ENCODE assay signal across 8 cellular contexts in the genomic region with DNA sequence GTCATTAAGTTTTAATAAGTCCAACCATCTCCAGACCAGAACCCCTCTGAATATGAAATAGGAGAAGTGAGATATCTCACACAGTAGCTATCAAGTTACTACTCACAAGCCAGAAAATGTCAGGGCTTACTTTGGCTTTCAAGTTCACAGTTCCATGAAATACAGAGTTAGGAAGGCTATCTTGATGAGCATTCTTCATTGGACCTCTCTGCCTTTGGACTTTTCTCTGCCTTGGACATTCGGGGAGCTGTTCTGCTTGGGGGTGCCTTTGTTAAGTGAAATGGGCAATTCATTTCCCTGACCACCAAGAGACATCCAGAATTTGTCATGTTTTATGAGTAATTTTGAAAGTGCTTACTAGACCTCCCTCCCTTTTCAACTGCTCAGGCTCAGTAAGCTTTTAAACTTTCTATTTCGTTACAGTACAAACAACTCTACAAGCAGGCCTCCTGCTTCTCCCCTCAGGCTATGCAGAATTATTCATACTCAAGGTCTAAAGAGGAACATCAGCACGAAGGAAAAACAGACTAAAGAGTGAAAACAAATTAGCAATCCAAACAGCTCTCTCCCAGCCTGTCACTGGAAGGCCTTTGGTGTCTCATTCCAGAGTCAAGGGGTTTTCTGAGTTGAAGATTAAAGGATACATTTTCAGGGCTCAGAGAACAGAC.
DNase-seq lines count a peak whose midpoint lies in the region; ATAC-seq and TF ChIP-seq lines count a peak whose summit lies in the region.

No MANE protein-coding gene starts in this region.

- WGBS in heart right ventricle, 2 donors = 63 to 70% methylated on average over 3 of the region's 3 CpGs

- H3K4me1 ChIP-seq in SJSA1 (replicated peaks) (peaks cover 22% of the 10 kb centered on the region), mucosa of descending colon (ENCODE audit: low read depth) (no peaks in the 10 kb centered on the region), heart right ventricle (peaks cover 0 to 32% (median 4%) of the 10 kb centered on the region in 9 donors)

- no peak for DNase-seq in activated T-cell treated with anti-CD3 and anti-CD28 coated beads, Interleukin-2, amount 50 U/mL, for 72 hours
- DNase-seq in activated T-cell treated with anti-CD3 and anti-CD28 coated beads, Interleukin-2, amount 50 U/mL, for 1 hour = no peak
- DNase-seq in SJSA1 (ENCODE audit: low read depth in 1 of 2, low spot score in 2 of 2) (peak in 1 of 2 experiments; percentile 72), mucosa of descending colon (no peak), mesenteric fat pad (ENCODE audit: low spot score) (no peak), DMS153 (lab: John Stamatoyannopoulos, UW) (no peak), heart right ventricle (no peak)

- H3K27ac ChIP-seq in SJSA1 (peak overlapping the region; percentile 59), heart right ventricle (peak overlapping the region in 3 of 10 donors; percentile 9 to 65 (median 43))

- H3K36me3 Mint-ChIP-seq in activated T-cell treated with anti-CD3 and anti-CD28 coated beads, Interleukin-2, amount 50 U/mL, for 72 hours (ENCODE audit: insufficient read depth in 2 of 2) = no peaks in the 10 kb centered on the region

- peak overlapping the region; percentile 10 for H3K27ac Mint-ChIP-seq in activated T-cell treated with anti-CD3 and anti-CD28 coated beads, Interleukin-2, amount 50 U/mL, for 72 hours

- peak; percentile 51 to 75 for ATAC-seq in activated T-cell treated with anti-CD3 and anti-CD28 coated beads, Interleukin-2, amount 50 U/mL, for 72 hours (replicated peaks in 1 of 2)
- ATAC-seq in HG02970 (IDR thresholded peaks at IDR 0.05; ENCODE audit: low FRiP score, unreplicated experiment) (peak; percentile 71), mucosa of descending colon (peak; percentile 21), heart right ventricle (no peak)

- H3K27me3 ChIP-seq in SJSA1 (replicated peaks) = no peaks in the 10 kb centered on the region
- no peaks in the 10 kb centered on the region for H3K27me3 ChIP-seq in heart right ventricle

- H3K36me3 ChIP-seq in SJSA1 = no peaks in the 10 kb centered on the region
- no peaks in the 10 kb centered on the region for H3K36me3 ChIP-seq in mucosa of descending colon (ENCODE audit: low read depth)
- no peaks in the 10 kb centered on the region for H3K36me3 ChIP-seq in heart right ventricle

- no peaks in the 10 kb centered on the region for H3K9me3 ChIP-seq in SJSA1 (replicated peaks)
- no peaks in the 10 kb centered on the region for H3K9me3 ChIP-seq in mucosa of descending colon
- H3K9me3 ChIP-seq in heart right ventricle = no peaks in the 10 kb centered on the region

- peaks cover 14% of the 10 kb centered on the region for H3K4me1 Mint-ChIP-seq in activated T-cell treated with anti-CD3 and anti-CD28 coated beads, Interleukin-2, amount 50 U/mL, for 72 hours (ENCODE audit: low read depth)

- TF ChIP-seq CTCF in mucosa of descending colon (IDR thresholded peaks at IDR 0.05) (no peak), heart right ventricle (IDR thresholded peaks at IDR 0.05) (no peak)

- H3K9me3 Mint-ChIP-seq in activated T-cell treated with anti-CD3 and anti-CD28 coated beads, Interleukin-2, amount 50 U/mL, for 72 hours = no peaks in the 10 kb centered on the region

- peaks cover 14% of the 10 kb centered on the region for H3K27me3 Mint-ChIP-seq in activated T-cell treated with anti-CD3 and anti-CD28 coated beads, Interleukin-2, amount 50 U/mL, for 72 hours (ENCODE audit: low read depth)

- no peak overlapping the region for H3K4me3 ChIP-seq in SJSA1
- no peak overlapping the region for H3K4me3 ChIP-seq in mucosa of descending colon
- H3K4me3 ChIP-seq in heart right ventricle = no peak overlapping the region

- intact Hi-C loops in mucosa of descending colon (cut with DNase I, micrococcal nuclease) = loop anchor here (5.0 to 10.0 kb wide), 3 partner anchors 296 to 466 kb away; no protein-coding TSS in a partner anchor
- intact Hi-C loops in heart right ventricle (cut with DNase I) = loop anchor here in 3 of 10 donors (5.0 to 10.0 kb wide), 4 partner anchors 123 to 481 kb away; a partner anchor contains a TSS

- no peak overlapping the region for H3K4me3 Mint-ChIP-seq in activated T-cell treated with anti-CD3 and anti-CD28 coated beads, Interleukin-2, amount 50 U/mL, for 72 hours

Comparison
In these comparisons a context has a peak if more than half of its experiments do, and no peak if none do; other contexts are left out.
1. ATAC-seq: peak in activated T-cell treated with anti-CD3 and anti-CD28 coated beads, Interleukin-2, amount 50 U/mL, for 72 hours (2 of 2), HG02970 (single experiment) and mucosa of descending colon (single experiment); none in heart right ventricle (0 of 8).